In the genomic region with DNA sequence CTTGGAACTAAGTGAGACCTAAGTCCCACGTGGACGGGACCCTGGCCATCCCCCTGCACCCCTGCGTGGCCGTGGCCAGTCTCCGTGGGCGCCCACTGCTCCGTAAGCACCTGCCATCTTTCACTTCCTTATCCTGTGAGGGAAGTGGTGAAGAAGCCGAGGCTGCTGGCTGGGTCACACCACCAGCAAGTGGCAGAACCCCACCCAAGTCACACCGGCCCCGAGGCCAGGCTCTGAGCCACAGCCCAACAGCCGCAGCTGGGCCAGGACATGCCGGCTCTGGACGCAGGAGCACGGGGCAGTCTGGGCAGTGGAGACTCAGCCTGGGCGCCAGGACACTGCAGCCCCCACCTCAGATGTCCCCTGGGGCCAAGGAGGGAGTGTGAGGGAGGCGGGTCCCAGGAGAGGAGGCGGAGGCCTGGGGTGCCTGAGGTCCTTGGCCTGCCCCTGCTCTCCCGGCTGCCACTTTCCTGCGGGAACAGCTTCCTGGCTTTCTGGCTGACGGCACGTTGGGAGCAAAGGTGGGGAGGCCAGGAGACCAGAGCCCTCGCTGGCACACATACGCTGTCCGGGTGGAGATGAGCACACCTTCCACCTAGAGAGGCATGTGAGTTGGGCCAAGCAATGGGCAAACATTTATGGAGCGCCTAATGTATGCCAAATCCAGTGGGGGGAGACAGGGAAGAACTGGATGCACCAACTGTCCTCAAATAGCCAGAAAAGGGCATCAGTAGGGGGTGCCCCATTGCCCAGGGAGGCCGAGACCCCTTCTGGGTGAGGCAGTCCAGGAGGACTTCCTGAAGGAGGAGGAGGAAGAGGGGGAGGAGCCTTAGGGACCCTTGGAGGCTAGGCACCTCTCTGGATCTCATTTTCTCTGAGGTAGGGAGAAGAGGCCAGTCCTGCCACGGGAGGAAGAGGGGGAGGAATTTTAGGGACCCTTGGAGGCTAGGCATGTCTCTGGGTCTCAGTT, we compare ENCODE assay signal across 13 cellular contexts. TPM values are rescaled to one million over a fixed set of nuclear protein-coding genes. Genes with fewer than 3 reads are reported as not detected.
DNase-seq lines count a peak whose midpoint lies in the region; ATAC-seq and TF ChIP-seq lines count a peak whose summit lies in the region.
"Had no signal": no experiment of that assay in that cellular context is flagged by ENCODE, and none has a peak within 500 bp of the region (broad histone marks: within the 10 kb centered on the region; RNA-seq: fewer than 3 reads in every experiment).

No MANE protein-coding gene starts in this region.

- CTCF ChIA-PET in HEK293 (lab: Yijun Ruan, JAX), result interaction anchor here (1.5 to 2.3 kb wide), 3 partner anchors 13 to 134 kb away, joined by 4 to 6 read pairs (median 5); no protein-coding TSS in a partner anchor

- H3K4me3 Mint-ChIP-seq in stimulated activated effector memory CD8-positive, alpha-beta T cell treated with anti-CD3 and anti-CD28 coated beads, Interleukin-12 subunit alpha, Interleukin-12 subunit beta, amount 100 ng/mL, for 72 hours, result peak overlapping the region; percentile 17

- POLR2A ChIA-PET in HEK293 (lab: Yijun Ruan, JAX), result interaction anchor here (1.3 kb wide), 1 partner anchor 15 kb away, joined by 3 read pairs; no protein-coding TSS in a partner anchor

- TF ChIP-seq CTCF in HEK293 (tag by site-specific recombination; IDR thresholded peaks at IDR 0.05), result no peak

- H3K9me3 ChIP-seq in HEK293 (ENCODE audit: control insufficient read depth, insufficient read depth, low read depth, low read length), result no peaks in the 10 kb centered on the region
- H3K9me3 ChIP-seq: Caco-2 had no signal

- H3K4me3 ChIP-seq in HEK293 (ENCODE audit: low read depth, low read length), result no peak overlapping the region

- no peak overlapping the region for H3K27ac ChIP-seq in HEK293 (ENCODE audit: extremely low read depth, low read depth, low read length)

- H3K4me1 Mint-ChIP-seq in stimulated activated effector memory CD8-positive, alpha-beta T cell treated with anti-CD3 and anti-CD28 coated beads, Interleukin-12 subunit alpha, Interleukin-12 subunit beta, amount 100 ng/mL, for 72 hours, result peaks cover 48% of the 10 kb centered on the region

- ATAC-seq in left lobe of liver, result peak; percentile 67
- no peak for ATAC-seq in stimulated activated effector memory CD8-positive, alpha-beta T cell treated with anti-CD3 and anti-CD28 coated beads, Interleukin-12 subunit alpha, Interleukin-12 subunit beta, amount 100 ng/mL, for 72 hours
- no peak for ATAC-seq in HG03159 (IDR thresholded peaks at IDR 0.05; ENCODE audit: unreplicated experiment)
- ATAC-seq in activated CD4-positive, CD25-positive, alpha-beta regulatory T cell treated with anti-CD3 and anti-CD28 coated beads, Interleukin-2, amount 50 U/mL, for 24 hours, result no peak

- no peaks in the 10 kb centered on the region for H3K36me3 Mint-ChIP-seq in stimulated activated effector memory CD8-positive, alpha-beta T cell treated with anti-CD3 and anti-CD28 coated beads, Interleukin-12 subunit alpha, Interleukin-12 subunit beta, amount 100 ng/mL, for 72 hours
- H3K36me3 Mint-ChIP-seq: naive thymus-derived CD8-positive, alpha-beta T cell had no signal

- no peaks in the 10 kb centered on the region for H3K4me1 ChIP-seq in HEK293 (ENCODE audit: control insufficient read depth, insufficient read depth, low read length)

- H3K9me3 Mint-ChIP-seq in stimulated activated effector memory CD8-positive, alpha-beta T cell treated with anti-CD3 and anti-CD28 coated beads, Interleukin-12 subunit alpha, Interleukin-12 subunit beta, amount 100 ng/mL, for 72 hours, result no peaks in the 10 kb centered on the region
- H3K9me3 Mint-ChIP-seq: naive thymus-derived CD8-positive, alpha-beta T cell had no signal

- no peaks in the 10 kb centered on the region for H3K36me3 ChIP-seq in HEK293 (ENCODE audit: control insufficient read depth in 2 of 2, insufficient read depth in 1 of 2, low read length in 2 of 2)

- peak overlapping the region; percentile 52 for H3K27ac Mint-ChIP-seq in stimulated activated effector memory CD8-positive, alpha-beta T cell treated with anti-CD3 and anti-CD28 coated beads, Interleukin-12 subunit alpha, Interleukin-12 subunit beta, amount 100 ng/mL, for 72 hours

- DNase-seq in SKM-1 treated with dmso at 0.1 percent for 144 hours (lab: John Stamatoyannopoulos, UW; ENCODE audit: unreplicated experiment), result peak; percentile 66
- peak; percentile 91 for DNase-seq in left lobe of liver (ENCODE audit: low spot score)
- no peak for DNase-seq in stimulated activated effector memory CD8-positive, alpha-beta T cell treated with anti-CD3 and anti-CD28 coated beads, Interleukin-12 subunit alpha, Interleukin-12 subunit beta, amount 100 ng/mL, for 72 hours (ENCODE audit: low spot score in 2 of 2)
- DNase-seq in EL, result no peak
- DNase-seq in stimulated activated CD4-positive, alpha-beta T cell treated with anti-CD3 and anti-CD28 coated beads, Interleukin-1b, Interleukin-23, amount 100 ng/mL, for 48 hours, result no peak
- DNase-seq: activated T-cell treated with anti-CD3 and anti-CD28 coated beads, Interleukin-2, amount 50 U/mL, for 1 hour; Caco-2; NCI-H1417 treated with DMSO at 0.1 percent for 48 hours; NK-92 treated with Interleukin-12 subunit alpha and Interleukin-12 subunit beta, amount 100 ng/mL, for 24 hours had no signal

TF ChIP-seq in HEK293, 187 proteins besides CTCF, POLR2A, EP300 and RAD21:
- no peak for TF ChIP-seq ZNF785 (tag by site-specific recombination; IDR thresholded peaks at IDR 0.05)
- 0 out of 2 replicates have a peak, but pooled peaks have one; percentile 15 for TF ChIP-seq GLIS2 (tag by site-specific recombination; IDR thresholded peaks at IDR 0.05)

RNA-seq across cellular contexts. Expression of a gene that starts 43.9 kb away (rescaled TPM):
- total RNA-seq in left lobe of liver, result 42.3 TPM

Comparison
In these comparisons a context has a peak if more than half of its experiments do, and no peak if none do; other contexts are left out.
1. DNase-seq: peak in SKM-1 treated with dmso at 0.1 percent for 144 hours (single experiment) and left lobe of liver (single experiment); none in stimulated activated effector memory CD8-positive, alpha-beta T cell treated with anti-CD3 and anti-CD28 coated beads, Interleukin-12 subunit alpha, Interleukin-12 subunit beta, amount 100 ng/mL, for 72 hours (0 of 2), EL (single experiment) and stimulated activated CD4-positive, alpha-beta T cell treated with anti-CD3 and anti-CD28 coated beads, Interleukin-1b, Interleukin-23, amount 100 ng/mL, for 48 hours (single experiment).